ENCODE assay signal across 15 cellular contexts in the genomic region with DNA sequence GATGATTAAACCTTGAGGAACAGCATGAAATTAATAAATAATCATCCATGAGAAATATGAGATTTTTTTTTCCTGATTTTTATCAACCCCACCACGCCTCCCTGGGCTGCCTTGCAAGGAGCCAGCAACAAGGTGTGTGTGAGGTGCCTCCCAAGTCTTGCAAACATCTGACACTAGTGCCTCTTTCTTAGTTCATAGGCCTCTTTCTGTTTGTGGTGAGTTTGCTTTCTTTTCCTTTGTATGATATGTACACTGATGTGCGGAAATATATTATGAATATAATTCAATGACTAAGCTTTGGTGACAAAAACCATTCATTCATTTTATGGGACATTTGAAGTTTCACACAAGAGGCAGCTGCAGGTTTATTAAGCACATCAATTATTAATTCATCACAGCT.
DNase-seq lines count a peak whose midpoint lies in the region; ATAC-seq lines count a peak whose summit lies in the region.
"Had no signal": no experiment of that assay in that cellular context is flagged by ENCODE, and none has a peak within 500 bp of the region (broad histone marks: within the 10 kb centered on the region; RNA-seq: fewer than 3 reads in every experiment).

No MANE protein-coding gene starts in this region.

- no peak overlapping the region for H3K4me3 ChIP-seq in CD4-positive, CD25-positive, alpha-beta regulatory T cell (ENCODE audit: low read depth, low read length)
- H3K4me3 ChIP-seq: GM12878 had no signal

- H3K36me3 ChIP-seq in CD4-positive, CD25-positive, alpha-beta regulatory T cell (ENCODE audit: control insufficient read depth, insufficient read depth, low read length) = no peaks in the 10 kb centered on the region

- POLR2A ChIA-PET in activated CD4-positive, alpha-beta T cell treated with anti-CD3 and anti-CD28 coated beads for 36 hours (lab: Charles Lee) = no interaction called here
- POLR2A ChIA-PET in T-cell (lab: Charles Lee) = no interaction called here

- no peaks in the 10 kb centered on the region for H3K27me3 ChIP-seq in CD4-positive, CD25-positive, alpha-beta regulatory T cell (ENCODE audit: control insufficient read depth, insufficient read depth, low read length)

- H3K4me3 Mint-ChIP-seq in activated CD4-positive, alpha-beta T cell treated with anti-CD3 and anti-CD28 coated beads for 36 hours = no peak overlapping the region
- peak overlapping the region in 1 of 4 donors; percentile 33 for H3K4me3 Mint-ChIP-seq in CD4-positive, CD25-positive, alpha-beta regulatory T cell
- peak overlapping the region in 1 of 3 donors; percentile 50 for H3K4me3 Mint-ChIP-seq in T-cell
- H3K4me3 Mint-ChIP-seq: IgD-negative memory B cell had no signal

- ATAC-seq in activated CD4-positive, alpha-beta T cell treated with anti-CD3 and anti-CD28 coated beads for 36 hours = peak; percentile 79
- ATAC-seq in CD4-positive, CD25-positive, alpha-beta regulatory T cell (ENCODE audit: low read depth in 2 of 2) = no peak
- ATAC-seq in T-cell (replicated peaks in 1 of 4) (peak in 2 of 4 experiments; percentile 60 to 63), HG03108 (IDR thresholded peaks at IDR 0.05; ENCODE audit: unreplicated experiment) (no peak)
- ATAC-seq: GM12878, HCT116 had no signal

- no peaks in the 10 kb centered on the region for H3K9me3 Mint-ChIP-seq in activated CD4-positive, alpha-beta T cell treated with anti-CD3 and anti-CD28 coated beads for 36 hours (ENCODE audit: low read depth)
- H3K9me3 Mint-ChIP-seq in CD4-positive, CD25-positive, alpha-beta regulatory T cell = no peaks in the 10 kb centered on the region
- H3K9me3 Mint-ChIP-seq in T-cell = peaks cover 0 to 4% (median 0%) of the 10 kb centered on the region in 3 donors

- H3K27me3 Mint-ChIP-seq in activated CD4-positive, alpha-beta T cell treated with anti-CD3 and anti-CD28 coated beads for 36 hours = no peaks in the 10 kb centered on the region
- H3K27me3 Mint-ChIP-seq in CD4-positive, CD25-positive, alpha-beta regulatory T cell = no peaks in the 10 kb centered on the region
- H3K27me3 Mint-ChIP-seq in T-cell = no peaks in the 10 kb centered on the region

- peak overlapping the region; percentile 84 for H3K27ac Mint-ChIP-seq in activated CD4-positive, alpha-beta T cell treated with anti-CD3 and anti-CD28 coated beads for 36 hours
- peak overlapping the region; percentile 28 to 90 (median 32) for H3K27ac Mint-ChIP-seq in CD4-positive, CD25-positive, alpha-beta regulatory T cell
- H3K27ac Mint-ChIP-seq in T-cell = peak overlapping the region; percentile 81 to 87
- H3K27ac Mint-ChIP-seq: IgD-negative memory B cell had no signal

- DNase-seq in activated CD4-positive, alpha-beta T cell treated with anti-CD3 and anti-CD28 coated beads for 36 hours = no peak
- DNase-seq in activated CD4-positive, alpha-beta T cell treated with anti-CD3 and anti-CD28 coated beads for 48 hours = no peak
- DNase-seq in CD4-positive, CD25-positive, alpha-beta regulatory T cell = peak in 1 of 3 donors; percentile 13
- DNase-seq in T-cell (no peak), epithelial cell of prostate (ENCODE audit: low read depth, low spot score) (no peak), RKO (ENCODE audit: low spot score) (no peak), DMS53 treated with DMSO at 0.1 percent for 48 hours (lab: John Stamatoyannopoulos, UW; ENCODE audit: unreplicated experiment) (no peak)
- DNase-seq: C1 segment of cervical spinal cord, DMS53, NCI-H1436 treated with DMSO at 0.1 percent for 48 hours, NCI-H2081 had no signal

- CTCF ChIA-PET in activated CD4-positive, alpha-beta T cell treated with anti-CD3 and anti-CD28 coated beads for 36 hours (lab: Charles Lee) = no interaction called here
- CTCF ChIA-PET in T-cell (lab: Charles Lee) = no interaction called here

- H3K27ac ChIP-seq in CD4-positive, CD25-positive, alpha-beta regulatory T cell (ENCODE audit: insufficient read depth, low read length, poor library complexity, severe bottlenecking) = no peak overlapping the region
- peak overlapping the region; percentile 55 for H3K27ac ChIP-seq in epithelial cell of prostate

- H3K9me3 ChIP-seq in CD4-positive, CD25-positive, alpha-beta regulatory T cell (ENCODE audit: control insufficient read depth in 2 of 2, low read length in 2 of 2) = no peaks in the 10 kb centered on the region

- peaks cover 20% of the 10 kb centered on the region for H3K4me1 Mint-ChIP-seq in activated CD4-positive, alpha-beta T cell treated with anti-CD3 and anti-CD28 coated beads for 36 hours
- H3K4me1 Mint-ChIP-seq in CD4-positive, CD25-positive, alpha-beta regulatory T cell = peaks cover 0 to 22% (median 4%) of the 10 kb centered on the region in 4 donors
- H3K4me1 Mint-ChIP-seq in T-cell = peaks cover 20 to 31% (median 24%) of the 10 kb centered on the region in 3 donors

- H3K4me1 ChIP-seq in CD4-positive, CD25-positive, alpha-beta regulatory T cell (ENCODE audit: control insufficient read depth, insufficient read depth, low read length, poor library complexity, severe bottlenecking) = no peaks in the 10 kb centered on the region

- H3K36me3 Mint-ChIP-seq in activated CD4-positive, alpha-beta T cell treated with anti-CD3 and anti-CD28 coated beads for 36 hours (ENCODE audit: low read depth) = no peaks in the 10 kb centered on the region
- no peaks in the 10 kb centered on the region for H3K36me3 Mint-ChIP-seq in CD4-positive, CD25-positive, alpha-beta regulatory T cell
- H3K36me3 Mint-ChIP-seq in T-cell = no peaks in the 10 kb centered on the region
- H3K36me3 Mint-ChIP-seq: IgD-negative memory B cell had no signal

- intact Hi-C loops in activated CD4-positive, alpha-beta T cell treated with anti-CD3 and anti-CD28 coated beads for 36 hours (cut with DNase I, micrococcal nuclease) = loop anchor here in 1 of 2 experiments (10.0 kb wide), 1 partner anchor 329 kb away; no protein-coding TSS in a partner anchor

Comparison
In these comparisons a context has a peak if more than half of its experiments do, and no peak if none do; other contexts are left out.
1. H3K27ac Mint-ChIP-seq: peak in every context shown above with its lines; median percentile 84 in activated CD4-positive, alpha-beta T cell treated with anti-CD3 and anti-CD28 coated beads for 36 hours; 84 in T-cell; 32 in CD4-positive, CD25-positive, alpha-beta regulatory T cell.